10 cellular contexts compared by ENCODE assay signal in the genomic region with DNA sequence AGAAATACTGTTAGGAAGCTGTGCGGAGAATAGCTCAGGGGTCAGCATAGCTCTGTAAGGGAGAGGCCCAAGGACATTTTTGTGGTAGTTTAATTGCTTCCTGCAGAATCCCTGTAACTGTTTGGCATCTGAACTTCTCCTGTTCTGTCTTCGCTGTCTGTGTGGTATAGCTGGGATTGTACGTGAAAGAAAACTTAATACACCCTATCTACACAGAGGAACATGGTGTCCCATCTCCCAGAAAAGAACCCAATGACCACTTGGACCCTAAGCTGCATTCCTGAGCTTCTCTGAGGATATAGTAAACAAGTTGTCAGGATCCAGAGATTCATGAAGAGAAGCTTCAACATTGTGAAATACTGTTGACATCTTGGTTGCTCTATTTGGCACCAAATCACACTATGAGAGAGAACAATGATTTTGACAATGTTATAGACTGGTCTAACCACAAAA.
DNase-seq lines count a peak whose midpoint lies in the region; TF ChIP-seq lines count a peak whose summit lies in the region.
"Had no signal": no experiment of that assay in that cellular context is flagged by ENCODE, and none has a peak within 500 bp of the region (broad histone marks: within the 10 kb centered on the region; RNA-seq: fewer than 3 reads in every experiment).

No MANE protein-coding gene starts in this region.

- H3K27ac ChIP-seq in uterus, result peak overlapping the region; percentile 61 to 69

- TF ChIP-seq CTCF in uterus (IDR thresholded peaks at IDR 0.05), result no peak

- in situ Hi-C loops in ACHN (cut with HindIII; ENCODE audit: low pct_ligation_motif_present, low pct_unique_long_range_greater_than_20kb, low sequenced_read_pairs), result no loop called here

- no peaks in the 10 kb centered on the region for H3K27me3 ChIP-seq in uterus

- no peaks in the 10 kb centered on the region for H3K36me3 ChIP-seq in uterus

- no peaks in the 10 kb centered on the region for H3K9me3 ChIP-seq in uterus

- no peak for TF ChIP-seq POLR2A in uterus (IDR thresholded peaks at IDR 0.05)

- intact Hi-C loops in uterus (cut with DNase I; ENCODE audit: low total_unique reads), result no loop called here

- no peak overlapping the region for H3K4me3 ChIP-seq in uterus

- DNase-seq in NOMO-1 (lab: John Stamatoyannopoulos, UW; ENCODE audit: unreplicated experiment in 2 of 2), result peak; percentile 29 to 49
- DNase-seq in NOMO-1 treated with dmso at 0.1 percent for 144 hours (lab: John Stamatoyannopoulos, UW; ENCODE audit: unreplicated experiment), result no peak
- peak; percentile 100 for DNase-seq in amniotic epithelial cell (ENCODE audit: low read depth)
- DNase-seq in islet precursor cell, result peak; percentile 84
- peak in 1 of 2 donors; percentile 68 for DNase-seq in uterus
- DNase-seq in hippocampal formation (lab: John Stamatoyannopoulos, UW), result no peak
- no peak for DNase-seq in T-helper 1 cell
- DNase-seq in ACHN, result no peak
- DNase-seq: 8988T, naive B cell had no signal

- peaks cover 7 to 21% of the 10 kb centered on the region in 2 donors for H3K4me1 ChIP-seq in uterus

Comparison
In these comparisons a context has a peak if more than half of its experiments do, and no peak if none do; other contexts are left out.
1. DNase-seq: peak in NOMO-1 (2 of 2), amniotic epithelial cell (single experiment) and islet precursor cell (single experiment); none in NOMO-1 treated with dmso at 0.1 percent for 144 hours (single experiment), hippocampal formation (0 of 2), T-helper 1 cell (0 of 5) and ACHN (single experiment).